ENCODE assay signal across 37 cellular contexts in the genomic region with DNA sequence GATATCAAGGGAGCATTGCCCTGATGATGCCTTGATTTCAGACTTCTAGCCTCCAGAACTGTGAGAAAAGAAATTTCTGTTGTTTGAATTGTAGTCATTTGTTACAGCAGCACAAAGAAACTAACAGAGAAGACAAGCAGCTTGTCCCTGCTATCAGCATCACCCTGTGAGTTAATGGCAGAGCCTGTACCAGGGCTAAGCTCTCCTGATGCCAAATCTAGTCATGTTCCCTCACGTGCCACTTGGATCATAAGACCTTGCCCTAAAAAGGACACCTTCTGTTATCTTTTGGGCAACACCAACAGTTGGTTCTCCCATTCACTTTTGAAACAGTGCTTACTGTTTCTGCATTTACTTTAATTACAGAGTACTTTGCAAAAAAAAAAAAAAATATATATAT.
"Had no signal": no experiment of that assay in that cellular context is flagged by ENCODE, and none has a peak within 500 bp of the region (broad histone marks: within the 10 kb centered on the region; RNA-seq: fewer than 3 reads in every experiment).

No MANE protein-coding gene starts in this region.

- H3K4me3 ChIP-seq: ascending aorta, cardiac muscle cell had no signal

- H3K4me1 Mint-ChIP-seq: activated B cell treated with CpG ODN at 0.5 μM for 24 hours; activated naive CD8-positive, alpha-beta T cell treated with anti-CD3 and anti-CD28 coated beads for 36 hours had no signal

- H3K27ac ChIP-seq: ascending aorta, cardiac muscle cell, VCaP had no signal

- FAIRE-seq: TTC549 had no signal

- H3K27ac Mint-ChIP-seq: activated B cell treated with CpG ODN at 0.5 μM for 24 hours; activated CD4-positive, alpha-beta memory T cell treated with anti-CD3 and anti-CD28 coated beads for 36 hours; activated CD4-positive, alpha-beta T cell treated with anti-CD3 and anti-CD28 coated beads, Interleukin-2, amount 10 ng/mL, durations not matched to agents 24 days and 14 days; activated CD8-positive, alpha-beta T cell treated with anti-CD3 and anti-CD28 coated beads for 36 hours; activated naive CD4-positive, alpha-beta T cell treated with anti-CD3 and anti-CD28 coated beads for 36 hours; activated naive CD4-positive, alpha-beta T cell treated with anti-CD3 and anti-CD28 coated beads, Interleukin-2, amount 50 U/mL, for 72 hours; activated naive CD8-positive, alpha-beta T cell treated with anti-CD3 and anti-CD28 coated beads for 36 hours; activated T-cell treated with anti-CD3 and anti-CD28 coated beads, Interleukin-2, amount 50 U/mL, for 72 hours; activated T-helper 1 cell treated with anti-CD3 and anti-CD28 coated beads, Interleukin-12 subunit alpha, Interleukin-12 subunit beta, Interleukin-2, Interleukin-4 antibody, amounts not matched to agents 30 ng/mL and 10 ng/mL and 1 ng/mL, durations not matched to agents 14 hours and 24 hours and 36 hours; activated T-helper 17 cell treated with anti-CD3 and anti-CD28 coated beads, Interleukin-2, amount 50 U/mL, for 72 hours; brain; T-helper 1 cell treated with Interleukin-12 subunit alpha and Interleukin-12 subunit beta and Interleukin-4 antibody, amounts not matched to agents 30 μg/mL and 1 μg/mL, for 36 hours; T-helper 2 cell treated with Interferon-gamma antibody and Interleukin-4, amounts not matched to agents 5 μg/mL and 100 μg/mL, for 36 hours had no signal

- ATAC-seq: activated CD8-positive, alpha-beta T cell treated with anti-CD3 and anti-CD28 coated beads for 36 hours; activated naive CD4-positive, alpha-beta T cell treated with anti-CD3 and anti-CD28 coated beads, Interleukin-2, amount 50 U/mL, for 72 hours; activated T-cell treated with anti-CD3 and anti-CD28 coated beads, Interleukin-2, amount 50 U/mL, for 4 hours; activated T-cell treated with anti-CD3 and anti-CD28 coated beads, Interleukin-2, amount 50 U/mL, for 72 hours; activated T-helper 17 cell treated with anti-CD3 and anti-CD28 coated beads, Interleukin-2, amount 50 U/mL, for 72 hours had no signal

- H3K4me3 Mint-ChIP-seq: activated B cell treated with CpG ODN at 0.5 μM for 24 hours; activated CD4-positive, alpha-beta memory T cell treated with anti-CD3 and anti-CD28 coated beads for 36 hours; activated CD4-positive, alpha-beta T cell treated with anti-CD3 and anti-CD28 coated beads, Interleukin-2, amount 10 ng/mL, durations not matched to agents 24 days and 14 days; activated CD8-positive, alpha-beta T cell treated with anti-CD3 and anti-CD28 coated beads for 36 hours; activated naive CD4-positive, alpha-beta T cell treated with anti-CD3 and anti-CD28 coated beads for 36 hours; activated naive CD8-positive, alpha-beta T cell treated with anti-CD3 and anti-CD28 coated beads for 36 hours; activated T-cell treated with anti-CD3 and anti-CD28 coated beads, Interleukin-2, amount 50 U/mL, for 4 hours; activated T-cell treated with anti-CD3 and anti-CD28 coated beads, Interleukin-2, amount 50 U/mL, for 72 hours; activated T-helper 1 cell treated with anti-CD3 and anti-CD28 coated beads, Interleukin-12 subunit alpha, Interleukin-12 subunit beta, Interleukin-2, Interleukin-4 antibody, amounts not matched to agents 30 ng/mL and 10 ng/mL and 1 ng/mL, durations not matched to agents 14 hours and 24 hours and 36 hours; activated T-helper 17 cell treated with anti-CD3 and anti-CD28 coated beads, Interleukin-2, amount 50 U/mL, for 72 hours; brain; central memory CD8-positive, alpha-beta T cell; T-helper 1 cell treated with Interleukin-12 subunit alpha and Interleukin-12 subunit beta and Interleukin-4 antibody, amounts not matched to agents 30 μg/mL and 1 μg/mL, for 36 hours; T-helper 2 cell treated with Interferon-gamma antibody and Interleukin-4, amounts not matched to agents 5 μg/mL and 100 μg/mL, for 36 hours had no signal

- H3K36me3 Mint-ChIP-seq: activated CD4-positive, alpha-beta memory T cell treated with anti-CD3 and anti-CD28 coated beads for 36 hours; activated naive CD4-positive, alpha-beta T cell treated with anti-CD3 and anti-CD28 coated beads, Interleukin-2, amount 50 U/mL, for 72 hours; activated naive CD8-positive, alpha-beta T cell treated with anti-CD3 and anti-CD28 coated beads for 36 hours had no signal

- H3K4me1 ChIP-seq: ascending aorta had no signal

- H3K36me3 ChIP-seq: cardiac muscle cell had no signal

- H3K27me3 Mint-ChIP-seq: activated CD4-positive, alpha-beta memory T cell treated with anti-CD3 and anti-CD28 coated beads for 36 hours; activated CD8-positive, alpha-beta T cell treated with anti-CD3 and anti-CD28 coated beads for 36 hours; activated naive CD8-positive, alpha-beta T cell treated with anti-CD3 and anti-CD28 coated beads for 36 hours; activated T-helper 17 cell treated with anti-CD3 and anti-CD28 coated beads, Interleukin-2, amount 50 U/mL, for 72 hours; brain; central memory CD8-positive, alpha-beta T cell had no signal

- H3K9me3 Mint-ChIP-seq: activated B cell treated with CpG ODN at 0.5 μM for 24 hours; activated CD4-positive, alpha-beta memory T cell treated with anti-CD3 and anti-CD28 coated beads for 36 hours; activated CD8-positive, alpha-beta T cell treated with anti-CD3 and anti-CD28 coated beads for 36 hours; activated naive CD4-positive, alpha-beta T cell treated with anti-CD3 and anti-CD28 coated beads for 36 hours; activated naive CD8-positive, alpha-beta T cell treated with anti-CD3 and anti-CD28 coated beads for 36 hours; activated T-cell treated with anti-CD3 and anti-CD28 coated beads, Interleukin-2, amount 50 U/mL, for 4 hours; activated T-helper 1 cell treated with anti-CD3 and anti-CD28 coated beads, Interleukin-12 subunit alpha, Interleukin-12 subunit beta, Interleukin-2, Interleukin-4 antibody, amounts not matched to agents 30 ng/mL and 10 ng/mL and 1 ng/mL, durations not matched to agents 14 hours and 24 hours and 36 hours; activated T-helper 17 cell treated with anti-CD3 and anti-CD28 coated beads, Interleukin-2, amount 50 U/mL, for 72 hours; brain; central memory CD8-positive, alpha-beta T cell; T-helper 1 cell treated with Interleukin-12 subunit alpha and Interleukin-12 subunit beta and Interleukin-4 antibody, amounts not matched to agents 30 μg/mL and 1 μg/mL, for 36 hours; T-helper 2 cell treated with Interferon-gamma antibody and Interleukin-4, amounts not matched to agents 5 μg/mL and 100 μg/mL, for 36 hours had no signal

- DNase-seq: activated B cell treated with CpG ODN at 0.5 μM for 24 hours; activated CD4-positive, alpha-beta memory T cell treated with anti-CD3 and anti-CD28 coated beads for 36 hours; activated CD4-positive, alpha-beta T cell treated with anti-CD3 and anti-CD28 coated beads for 4 hours; activated CD4-positive, alpha-beta T cell treated with anti-CD3 and anti-CD28 coated beads, Interleukin-2, amount 50 U/mL, for 1 hour; activated CD4-positive, alpha-beta T cell treated with anti-CD3 and anti-CD28 coated beads, Interleukin-2, amount 50 U/mL, for 4 hours; activated CD4-positive, CD25-positive, alpha-beta regulatory T cell treated with anti-CD3 and anti-CD28 coated beads, Interleukin-2, amount 50 U/mL, for 72 hours; activated CD8-positive, alpha-beta memory T cell treated with anti-CD3 and anti-CD28 coated beads, Interleukin-2, amount 50 U/mL, for 4 hours; activated CD8-positive, alpha-beta T cell treated with anti-CD3 and anti-CD28 coated beads for 36 hours; activated effector memory CD4-positive, alpha-beta T cell treated with anti-CD3 and anti-CD28 coated beads, Interleukin-2, amount 50 U/mL, for 16 hours; activated gamma-delta T cell treated with Interleukin-2 at 50 U/mL for 16 hours; activated naive CD4-positive, alpha-beta T cell; activated naive CD4-positive, alpha-beta T cell treated with anti-CD3 and anti-CD28 coated beads for 36 hours; activated naive CD4-positive, alpha-beta T cell treated with anti-CD3 and anti-CD28 coated beads, Interleukin-2, amount 50 U/mL, for 16 hours; activated naive CD8-positive, alpha-beta T cell treated with anti-CD3 and anti-CD28 coated beads for 36 hours; activated T-cell treated with anti-CD3 and anti-CD28 coated beads for 4 hours; activated T-cell treated with anti-CD3 and anti-CD28 coated beads, Interleukin-2, amount 50 U/mL, for 1 hour; activated T-cell treated with anti-CD3 and anti-CD28 coated beads, Interleukin-2, amount 50 U/mL, for 4 hours; activated T-cell treated with anti-CD3 and anti-CD28 coated beads, Interleukin-2, amount 50 U/mL, for 72 hours; amygdala; anterior cingulate cortex; caudate nucleus; cerebellar nuclear complex; T-helper 1 cell; T-helper 2 cell; T-helper 9 cell had no signal

- H3K27me3 ChIP-seq: ascending aorta, cardiac muscle cell had no signal

- H3K9me3 ChIP-seq: ascending aorta had no signal
